In genomic region chr15:80693682-80694623, GRCh38 we compare ENCODE assay signal across 8 cellular contexts. TPM values are rescaled to one million over a fixed set of nuclear protein-coding genes. Genes with fewer than 3 reads are reported as not detected.
A peak's percentile ranks its signal among the peaks of the same experiment; 100 is the strongest.
DNase-seq lines count a peak whose midpoint lies in the region; ATAC-seq lines count a peak whose summit lies in the region.

No MANE protein-coding gene starts in this region.

- peak overlapping the region; percentile 74 for H3K4me3 Mint-ChIP-seq in activated CD8-positive, alpha-beta memory T cell treated with anti-CD3 and anti-CD28 coated beads, Interleukin-2, amount 10 ng/mL, durations not matched to agents 7 days and 5 days

- CTCF ChIA-PET in activated CD8-positive, alpha-beta memory T cell treated with anti-CD3 and anti-CD28 coated beads, Interleukin-2, amount 10 ng/mL, durations not matched to agents 7 days and 5 days (lab: Charles Lee): interaction anchor here (1.2 to 1.6 kb wide), 2 partner anchors 23 to 82 kb away, joined by 5 read pairs; no protein-coding TSS in a partner anchor

- DNase-seq in activated CD8-positive, alpha-beta memory T cell treated with anti-CD3 and anti-CD28 coated beads, Interleukin-2, amount 10 ng/mL, durations not matched to agents 7 days and 5 days: no peak
- no peak for DNase-seq in activated CD8-positive, alpha-beta memory T cell treated with anti-CD3 and anti-CD28 coated beads, Interleukin-2, amount 50 U/mL, for 4 hours
- DNase-seq in NCI-H446 treated with DMSO at 0.1 percent for 48 hours (lab: John Stamatoyannopoulos, UW): peak; percentile 71
- DNase-seq in cerebellar cortex (ENCODE audit: low spot score): peak; percentile 36
- no peak for DNase-seq in stimulated activated CD4-positive, alpha-beta T cell treated with anti-CD3 and anti-CD28 coated beads, Interleukin-2, amount 100 ng/mL, for 24 hours
- no peak for DNase-seq in A172 (ENCODE audit: low spot score)

- H3K27ac Mint-ChIP-seq in activated CD8-positive, alpha-beta memory T cell treated with anti-CD3 and anti-CD28 coated beads, Interleukin-2, amount 10 ng/mL, durations not matched to agents 7 days and 5 days: peak overlapping the region; percentile 54

- peaks cover 58% of the 10 kb centered on the region for H3K27me3 Mint-ChIP-seq in activated CD8-positive, alpha-beta memory T cell treated with anti-CD3 and anti-CD28 coated beads, Interleukin-2, amount 10 ng/mL, durations not matched to agents 7 days and 5 days

- H3K9me3 ChIP-seq in mesodermal cell (ENCODE audit: control insufficient read depth, low read length): no peaks in the 10 kb centered on the region

- no peaks in the 10 kb centered on the region for H3K9me3 Mint-ChIP-seq in activated CD8-positive, alpha-beta memory T cell treated with anti-CD3 and anti-CD28 coated beads, Interleukin-2, amount 10 ng/mL, durations not matched to agents 7 days and 5 days (ENCODE audit: low read depth)

- H3K27ac ChIP-seq in mesodermal cell (ENCODE audit: low read depth, low read length, severe bottlenecking): no peak overlapping the region

- WGBS in mesodermal cell (ENCODE audit: insufficient coverage in 2 of 2), 2 experiments: 87 to 90% methylated on average over 11 of the region's 16 CpGs

- H3K36me3 Mint-ChIP-seq in activated CD8-positive, alpha-beta memory T cell treated with anti-CD3 and anti-CD28 coated beads, Interleukin-2, amount 10 ng/mL, durations not matched to agents 7 days and 5 days: no peaks in the 10 kb centered on the region

- H3K4me3 ChIP-seq in mesodermal cell (ENCODE audit: extremely low read depth, insufficient read depth, low read length, poor library complexity, severe bottlenecking): peak overlapping the region; percentile 46

- H3K4me1 ChIP-seq in mesodermal cell (ENCODE audit: control insufficient read depth, insufficient read depth, low read length, poor library complexity, severe bottlenecking): no peaks in the 10 kb centered on the region

- no peaks in the 10 kb centered on the region for H3K36me3 ChIP-seq in mesodermal cell (ENCODE audit: control insufficient read depth, insufficient read depth, low read length)

- ATAC-seq in activated CD8-positive, alpha-beta memory T cell treated with anti-CD3 and anti-CD28 coated beads, Interleukin-2, amount 10 ng/mL, durations not matched to agents 7 days and 5 days: peak; percentile 4
- ATAC-seq in GM21825 (IDR thresholded peaks at IDR 0.05; ENCODE audit: unreplicated experiment): no peak

- peaks cover 19% of the 10 kb centered on the region for H3K4me1 Mint-ChIP-seq in activated CD8-positive, alpha-beta memory T cell treated with anti-CD3 and anti-CD28 coated beads, Interleukin-2, amount 10 ng/mL, durations not matched to agents 7 days and 5 days

RNA-seq across cellular contexts. Expression of gene ABHD17C, which starts 1.2 kb away (rescaled TPM):
- total RNA-seq in activated CD8-positive, alpha-beta memory T cell treated with anti-CD3 and anti-CD28 coated beads, Interleukin-2, amount 10 ng/mL, durations not matched to agents 7 days and 5 days: 1 to 10 TPM; 1.5 to 2.2 TPM
- polyA plus RNA-seq in mesodermal cell (2013, experiment 1 of 2): 12.9 TPM
- polyA plus RNA-seq in mesodermal cell (2013, experiment 2 of 2): 7.8 TPM
- 4.6 and 5.8 TPM in 2 replicates for total RNA-seq in A172 (2014; rRNA removed; shearing (Covaris generic))

Comparison
In these comparisons a context has a peak if more than half of its experiments do, and no peak if none do; other contexts are left out.
1. DNase-seq: peak in NCI-H446 treated with DMSO at 0.1 percent for 48 hours (single experiment) and cerebellar cortex (single experiment); none in activated CD8-positive, alpha-beta memory T cell treated with anti-CD3 and anti-CD28 coated beads, Interleukin-2, amount 10 ng/mL, durations not matched to agents 7 days and 5 days (single experiment), activated CD8-positive, alpha-beta memory T cell treated with anti-CD3 and anti-CD28 coated beads, Interleukin-2, amount 50 U/mL, for 4 hours (single experiment), stimulated activated CD4-positive, alpha-beta T cell treated with anti-CD3 and anti-CD28 coated beads, Interleukin-2, amount 100 ng/mL, for 24 hours (0 of 2) and A172 (single experiment).